Comparison of ENCODE assay signal across 12 cellular contexts in the genomic region with DNA sequence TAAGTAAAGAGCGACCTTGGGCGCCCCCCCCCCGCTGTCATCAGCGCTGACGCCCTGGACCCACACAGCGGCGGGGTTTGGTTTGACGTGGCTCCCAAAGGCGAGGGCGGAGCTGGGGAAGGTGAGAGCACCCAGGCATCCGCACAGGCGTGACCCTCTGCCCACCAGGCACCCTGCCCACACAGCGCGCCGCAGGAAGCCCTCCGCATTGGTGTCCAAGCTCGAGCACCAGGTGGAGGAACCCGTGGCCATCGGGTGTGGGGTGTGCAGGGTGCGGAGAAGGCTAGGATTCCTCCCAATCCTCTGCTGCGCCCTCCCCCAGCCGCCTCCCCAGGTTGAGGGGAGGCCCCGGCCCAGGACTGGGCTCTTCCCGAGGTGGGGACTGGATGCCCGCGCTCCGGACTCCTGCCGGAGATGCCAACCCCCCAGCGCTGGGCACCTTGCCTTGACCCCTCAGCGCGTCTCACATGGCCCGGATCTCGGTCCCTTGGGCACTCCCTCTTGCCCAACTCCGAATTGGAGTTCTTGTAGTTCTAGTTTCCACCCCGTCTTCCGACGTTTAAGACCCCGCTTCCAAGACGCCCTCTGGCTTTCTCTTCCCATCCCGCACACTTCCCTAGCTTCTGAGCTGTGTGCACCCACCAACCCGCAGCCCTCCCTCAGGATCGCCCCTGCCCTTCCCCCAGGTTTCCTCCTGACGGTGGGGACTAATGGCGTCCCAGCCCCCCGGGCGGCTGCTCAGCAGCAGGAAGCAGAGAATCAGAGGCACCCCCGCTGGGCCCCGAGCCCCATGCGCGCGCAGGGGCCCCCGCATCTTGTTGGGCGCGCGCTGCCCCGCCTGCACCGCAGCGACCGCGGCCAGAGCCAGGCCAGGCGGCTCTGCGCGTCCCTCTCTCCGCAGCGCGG. TPM values are rescaled to one million over a fixed set of nuclear protein-coding genes. Genes with fewer than 3 reads are reported as not detected.
DNase-seq lines count a peak whose midpoint lies in the region; ATAC-seq, FAIRE-seq and TF ChIP-seq lines count a peak whose summit lies in the region.
"Had no signal": no experiment of that assay in that cellular context is flagged by ENCODE, and none has a peak within 500 bp of the region (broad histone marks: within the 10 kb centered on the region; RNA-seq: fewer than 3 reads in every experiment).

No MANE protein-coding gene starts in this region.

- peak overlapping the region; percentile 83 for H3K27ac Mint-ChIP-seq in dendritic cell treated with granulocyte-macrophage colony-stimulating factor and Interleukin-4, amounts not matched to agents 40 ng/mL and 50 ng/mL, for 4 days

- H4K20me1 ChIP-seq in neural cell (ENCODE audit: insufficient read depth) = no peaks in the 10 kb centered on the region
- H4K20me1 ChIP-seq in OCI-LY7 (ENCODE audit: insufficient read depth, low read length) = no peaks in the 10 kb centered on the region

- CTCF ChIA-PET in HEK293 (lab: Yijun Ruan, JAX) (no interaction called here), OCI-LY7 (lab: Charles Lee; ENCODE audit: unreplicated experiment) (no interaction called here)

- H3K9me2 ChIP-seq in neural cell (ENCODE audit: insufficient read depth, low read length) (no peaks in the 10 kb centered on the region), OCI-LY7 (ENCODE audit: insufficient read depth, low read length) (no peaks in the 10 kb centered on the region)

- TF ChIP-seq CTCF in AG10803 (conservative IDR thresholded peaks at IDR 0.05; ENCODE audit: low read length) (no peak), HEK293 (tag by site-specific recombination; IDR thresholded peaks at IDR 0.05) (no peak; the same call in 1 of the 2 replicates), neural cell (IDR thresholded peaks at IDR 0.05; ENCODE audit: poor library complexity, severe bottlenecking) (peak; percentile 17), OCI-LY7 (conservative IDR thresholded peaks at IDR 0.05; ENCODE audit: low read length) (no peak)

- H3K27me3 Mint-ChIP-seq in dendritic cell treated with granulocyte-macrophage colony-stimulating factor and Interleukin-4, amounts not matched to agents 40 ng/mL and 50 ng/mL, for 4 days = peaks cover 26% of the 10 kb centered on the region

- no peak overlapping the region for H2AFZ ChIP-seq in neural cell (ENCODE audit: low read depth, low read length)
- no peak overlapping the region for H2AFZ ChIP-seq in OCI-LY7 (ENCODE audit: low read length)

- no peak for FAIRE-seq in GM12892 (lab: Jason Lieb, UNC)
- FAIRE-seq: bronchial epithelial cell had no signal

- H3K36me3 Mint-ChIP-seq in dendritic cell treated with granulocyte-macrophage colony-stimulating factor and Interleukin-4, amounts not matched to agents 40 ng/mL and 50 ng/mL, for 4 days (ENCODE audit: low read depth) = no peaks in the 10 kb centered on the region

- TF ChIP-seq RAD21 in neural cell (conservative IDR thresholded peaks at IDR 0.05) = no peak

- H3K27ac ChIP-seq in HEK293 (ENCODE audit: extremely low read depth, low read depth, low read length) = no peak overlapping the region
- H3K27ac ChIP-seq in neural cell (ENCODE audit: low read length) = no peak overlapping the region
- no peak overlapping the region for H3K27ac ChIP-seq in OCI-LY7 (ENCODE audit: low read depth, low read length, poor library complexity, severe bottlenecking)

- no peaks in the 10 kb centered on the region for H3K9me3 ChIP-seq in HEK293 (ENCODE audit: control insufficient read depth, insufficient read depth, low read depth, low read length)
- H3K9me3 ChIP-seq in neural cell (ENCODE audit: low read length) = no peaks in the 10 kb centered on the region
- H3K9me3 ChIP-seq in OCI-LY7 (ENCODE audit: low read length) = no peaks in the 10 kb centered on the region

- peaks cover 81% of the 10 kb centered on the region for H3K4me1 Mint-ChIP-seq in dendritic cell treated with granulocyte-macrophage colony-stimulating factor and Interleukin-4, amounts not matched to agents 40 ng/mL and 50 ng/mL, for 4 days (ENCODE audit: low read depth)

- peak overlapping the region; percentile 77 for H3K4me3 Mint-ChIP-seq in dendritic cell treated with granulocyte-macrophage colony-stimulating factor and Interleukin-4, amounts not matched to agents 40 ng/mL and 50 ng/mL, for 4 days

- TF ChIP-seq EP300 in neural cell (conservative IDR thresholded peaks at IDR 0.05; ENCODE audit: poor library complexity, severe bottlenecking) = no peak

- H3K4me2 ChIP-seq in neural cell (ENCODE audit: low read length) (no peak overlapping the region), OCI-LY7 (ENCODE audit: low read length) (no peak overlapping the region)

- no peak for ATAC-seq in GM18868 (IDR thresholded peaks at IDR 0.05; ENCODE audit: unreplicated experiment)
- ATAC-seq: HCT116 had no signal

- no TSS peak for BruUV-seq in OCI-LY7 (replicated peaks; lab: Mats Ljungman, UMichigan)

- no peaks in the 10 kb centered on the region for H3K36me3 ChIP-seq in HEK293 (ENCODE audit: control insufficient read depth in 2 of 2, insufficient read depth in 1 of 2, low read length in 2 of 2)
- H3K36me3 ChIP-seq in neural cell (ENCODE audit: insufficient read depth, low read length) = no peaks in the 10 kb centered on the region
- H3K36me3 ChIP-seq in OCI-LY7 (ENCODE audit: insufficient read depth, low read length) = no peaks in the 10 kb centered on the region

- intact Hi-C loops in dendritic cell treated with granulocyte-macrophage colony-stimulating factor and Interleukin-4, amounts not matched to agents 40 ng/mL and 50 ng/mL, for 4 days (cut with micrococcal nuclease) = no loop called here
- intact Hi-C loops in OCI-LY7 (cut with micrococcal nuclease; ENCODE audit: unreplicated experiment) = no loop called here

- DNase-seq in AG10803 (ENCODE audit: low read depth) (no peak), NCI-H2029 treated with DMSO at 0.1 percent for 48 hours (lab: John Stamatoyannopoulos, UW) (no peak), OCI-LY7 (ENCODE audit: low spot score) (no peak), GM12892 (ENCODE audit: insufficient read length) (no peak)
- DNase-seq: islet precursor cell had no signal

- H3K4me3 ChIP-seq in AG10803 (ENCODE audit: low read length) (peak overlapping the region; percentile 15), HEK293 (ENCODE audit: low read depth, low read length) (peak overlapping the region; percentile 17), neural cell (ENCODE audit: low read length) (peak overlapping the region; percentile 45), OCI-LY7 (ENCODE audit: low read depth, low read length, poor library complexity, severe bottlenecking) (no peak overlapping the region)

- no peaks in the 10 kb centered on the region for H3F3A ChIP-seq in neural cell (ENCODE audit: insufficient read depth, low read length, poor library complexity, severe bottlenecking)

- POLR2A ChIA-PET in HEK293 (lab: Yijun Ruan, JAX) (no interaction called here), OCI-LY7 (lab: Charles Lee) (no interaction called here)

- TF ChIP-seq POLR2A in GM12892 (IDR thresholded peaks at IDR 0.05; ENCODE audit: low read depth, low read length) = no peak

- H3K4me1 ChIP-seq in HEK293 (ENCODE audit: control insufficient read depth, insufficient read depth, low read length) (peaks cover 7% of the 10 kb centered on the region), OCI-LY7 (ENCODE audit: insufficient read depth, low read length, poor library complexity, severe bottlenecking) (no peaks in the 10 kb centered on the region)

- no peaks in the 10 kb centered on the region for H3K9me3 Mint-ChIP-seq in dendritic cell treated with granulocyte-macrophage colony-stimulating factor and Interleukin-4, amounts not matched to agents 40 ng/mL and 50 ng/mL, for 4 days

- no peaks in the 10 kb centered on the region for H3K79me2 ChIP-seq in neural cell (replicated peaks; ENCODE audit: insufficient read depth, low read length)
- no peaks in the 10 kb centered on the region for H3K79me2 ChIP-seq in OCI-LY7 (ENCODE audit: insufficient read depth, low read depth, low read length)

- H3K27me3 ChIP-seq in neural cell (ENCODE audit: insufficient read depth, low read depth, low read length) = peaks cover 39% of the 10 kb centered on the region

- no peak overlapping the region for H3K9ac ChIP-seq in neural cell (ENCODE audit: low read length)

TF ChIP-seq in neural cell, 6 proteins besides CTCF, POLR2A, EP300 and RAD21 (continues in another document):
- no peak for TF ChIP-seq SMC3 (conservative IDR thresholded peaks at IDR 0.05; ENCODE audit: poor library complexity)
- TF ChIP-seq TAF1 (IDR thresholded peaks at IDR 0.05; ENCODE audit: low read depth) = no peak
- no peak for TF ChIP-seq POLR2AphosphoS5 (IDR thresholded peaks at IDR 0.05)
- no peak for TF ChIP-seq EZH2 (IDR thresholded peaks at IDR 0.05; ENCODE audit: borderline replicate concordance, insufficient read depth, low read length, poor library complexity, severe bottlenecking)
- TF ChIP-seq MXI1 (conservative IDR thresholded peaks at IDR 0.05; ENCODE audit: poor library complexity, severe bottlenecking) = no peak

RNA-seq across cellular contexts. Expression of gene RESP18, which starts 25.9 kb away (rescaled TPM):
- polyA plus RNA-seq in neural cell = not detected in 2 replicates
- not detected in 2 replicates for polyA minus RNA-seq in neural cell
- not detected in 2 replicates for total RNA-seq in OCI-LY7 (2014; rRNA removed; shearing (Covaris generic))
- not detected in 2 replicates for total RNA-seq in OCI-LY7 (2022)
- not detected for polyA plus RNA-seq in GM12892 (2012; ENCODE audit: missing spikeins)
- total RNA-seq: bronchial epithelial cell; T-helper 2 cell treated with Interferon-gamma antibody and Interleukin-4, amounts not matched to agents 100 ng/mL and 5 ng/mL, for 36 hours had no signal

RNA-seq across cellular contexts. Expression of gene DNPEP, which starts 29.3 kb away (rescaled TPM):
- 11.9 and 16.7 TPM in 2 replicates for polyA plus RNA-seq in neural cell
- 8.2 and 9.7 TPM in 2 replicates for polyA minus RNA-seq in neural cell
- 39.3 and 40.5 TPM in 2 replicates for total RNA-seq in OCI-LY7 (2014; rRNA removed; shearing (Covaris generic))
- total RNA-seq in OCI-LY7 (2022) = 54.2 and 63.6 TPM in 2 replicates
- polyA plus RNA-seq in GM12892 (2012; ENCODE audit: missing spikeins) = 67.0 TPM

RNA-seq across cellular contexts. Expression of gene PTPRN, which starts 49.2 kb away (rescaled TPM):
- polyA plus RNA-seq in neural cell = 66.4 and 82.1 TPM in 2 replicates
- polyA minus RNA-seq in neural cell = 94.0 and 107 TPM in 2 replicates
- total RNA-seq in OCI-LY7 (2014; rRNA removed; shearing (Covaris generic)) = not detected in 2 replicates
- not detected in 2 replicates for total RNA-seq in OCI-LY7 (2022)
- 0.42 TPM for polyA plus RNA-seq in GM12892 (2012; ENCODE audit: missing spikeins)
- total RNA-seq: T-helper 2 cell treated with Interferon-gamma antibody and Interleukin-4, amounts not matched to agents 100 ng/mL and 5 ng/mL, for 36 hours had no signal

RNA-seq across cellular contexts. Expression of gene DES, which starts 59.8 kb away (rescaled TPM):
- polyA plus RNA-seq in neural cell = not detected in 2 replicates
- not detected in 2 replicates for polyA minus RNA-seq in neural cell
- total RNA-seq in OCI-LY7 (2014; rRNA removed; shearing (Covaris generic)) = not detected in 2 replicates
- total RNA-seq in OCI-LY7 (2022) = not detected in 2 replicates
- not detected for polyA plus RNA-seq in GM12892 (2012; ENCODE audit: missing spikeins)
- total RNA-seq: bronchial epithelial cell; T-helper 2 cell treated with Interferon-gamma antibody and Interleukin-4, amounts not matched to agents 100 ng/mL and 5 ng/mL, for 36 hours had no signal
